Comparison of ENCODE assay signal across 9 cellular contexts in genomic region chr5:95759634-95760033, GRCh38. TPM values are rescaled to one million over a fixed set of nuclear protein-coding genes. Genes with fewer than 3 reads are reported as not detected.
DNase-seq lines count a peak whose midpoint lies in the region; ATAC-seq, FAIRE-seq and TF ChIP-seq lines count a peak whose summit lies in the region.
"Had no signal": no experiment of that assay in that cellular context is flagged by ENCODE, and none has a peak within 500 bp of the region (broad histone marks: within the 10 kb centered on the region; RNA-seq: fewer than 3 reads in every experiment).

No MANE protein-coding gene starts in this region.

- DNase-seq in AG20443 (ENCODE audit: low spot score) (peak; percentile 36), HuH-7.5 (ENCODE audit: low spot score) (peak; percentile 21), astrocyte of the spinal cord (ENCODE audit: low read depth, low spot score) (peak; percentile 79), mucosa of descending colon (peak in 1 of 3 donors; percentile 42), nephron progenitor cell (no peak), HTR-8/SVneo (ENCODE audit: insufficient read length, low spot score) (no peak)

- TF ChIP-seq CTCF in astrocyte of the spinal cord (IDR thresholded peaks at IDR 0.05; ENCODE audit: low read depth, low read length) (no peak), mucosa of descending colon (IDR thresholded peaks at IDR 0.05) (no peak), nephron progenitor cell (IDR thresholded peaks at IDR 0.05) (no peak)

- peaks cover 56% of the 10 kb centered on the region for H3K36me3 Mint-ChIP-seq in nephron progenitor cell (ENCODE audit: low read depth)

- no peak for FAIRE-seq in HTR-8/SVneo (lab: Jason Lieb, UNC)

- ATAC-seq in mucosa of descending colon (peak; percentile 85), HG02623 (IDR thresholded peaks at IDR 0.05; ENCODE audit: unreplicated experiment) (no peak), GM21619 (IDR thresholded peaks at IDR 0.05; ENCODE audit: unreplicated experiment) (no peak)

- in situ Hi-C loops in astrocyte of the spinal cord (cut with HindIII; ENCODE audit: low sequenced_read_pairs), result no loop called here

- no peaks in the 10 kb centered on the region for H3K9me3 Mint-ChIP-seq in nephron progenitor cell

- H3K36me3 ChIP-seq in mucosa of descending colon (ENCODE audit: low read depth), result peaks cover 4% of the 10 kb centered on the region

- no peaks in the 10 kb centered on the region for H3K9me3 ChIP-seq in mucosa of descending colon
- H3K9me3 ChIP-seq: ascending aorta had no signal

- intact Hi-C loops in mucosa of descending colon (cut with DNase I, micrococcal nuclease), result no loop called here

- no peak overlapping the region for H3K4me3 Mint-ChIP-seq in nephron progenitor cell

- H3K27me3 Mint-ChIP-seq in nephron progenitor cell (ENCODE audit: low read depth, poor library complexity), result no peaks in the 10 kb centered on the region

- no peak overlapping the region for H3K27ac Mint-ChIP-seq in nephron progenitor cell

- H3K4me1 Mint-ChIP-seq in nephron progenitor cell, result peaks cover 25% of the 10 kb centered on the region

- H3K4me3 ChIP-seq in astrocyte of the spinal cord (ENCODE audit: low read depth, low read length) (no peak overlapping the region), mucosa of descending colon (no peak overlapping the region)

- H3K4me1 ChIP-seq in mucosa of descending colon (ENCODE audit: low read depth), result peaks cover 25% of the 10 kb centered on the region

RNA-seq across cellular contexts. Expression of gene RHOBTB3, which starts 28.5 kb away (rescaled TPM):
- 10 to 100 TPM; 56.5 to 85.2 (median 60.4) TPM for total RNA-seq in mucosa of descending colon

Comparison
In these comparisons a context has a peak if more than half of its experiments do, and no peak if none do; other contexts are left out.
1. DNase-seq: peak in AG20443 (single experiment), HuH-7.5 (single experiment) and astrocyte of the spinal cord (single experiment); none in nephron progenitor cell (single experiment) and HTR-8/SVneo (single experiment).